ENCODE assay signal across 28 cellular contexts in the genomic region with DNA sequence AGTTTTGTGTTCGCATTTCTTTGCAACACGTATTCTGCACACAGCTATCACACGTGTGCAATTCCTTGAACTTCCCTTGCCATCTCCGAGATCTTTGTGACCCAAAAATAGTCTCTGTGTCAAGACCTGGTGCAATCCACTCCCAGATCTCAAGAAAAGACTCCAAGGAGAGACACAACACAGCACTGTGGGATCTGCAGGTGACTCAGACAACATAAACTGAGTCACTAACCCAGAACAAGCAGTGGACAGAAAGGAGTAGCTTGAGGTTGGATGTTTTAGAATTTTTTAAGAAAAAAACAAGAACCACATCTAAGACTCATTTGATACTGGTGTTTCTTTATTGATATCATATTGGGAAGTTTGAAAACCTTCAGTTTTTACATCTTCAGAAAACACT.
DNase-seq lines count a peak whose midpoint lies in the region; ATAC-seq, FAIRE-seq and TF ChIP-seq lines count a peak whose summit lies in the region.
"Had no signal": no experiment of that assay in that cellular context is flagged by ENCODE, and none has a peak within 500 bp of the region (broad histone marks: within the 10 kb centered on the region; RNA-seq: fewer than 3 reads in every experiment).

No MANE protein-coding gene starts in this region.

- no peak for TF ChIP-seq CTCF in mammary epithelial cell (conservative IDR thresholded peaks at IDR 0.05 in 1 of 2, IDR thresholded peaks at IDR 0.05 in 1 of 2; ENCODE audit: extremely low read depth in 1 of 2, insufficient read depth in 1 of 2, low read depth in 1 of 2, low read length in 2 of 2)
- no peak for TF ChIP-seq CTCF in keratinocyte (optimal IDR thresholded peaks at IDR 0.05 in 1 of 3, IDR thresholded peaks at IDR 0.05 in 1 of 3, conservative IDR thresholded peaks at IDR 0.05 in 1 of 3; ENCODE audit: extremely low read depth in 1 of 3, insufficient read depth in 2 of 3, low read length in 3 of 3)

- CTCF ChIA-PET in mammary epithelial cell (lab: Charles Lee; ENCODE audit: low non-redundant PET) = no interaction called here

- H3K4me1 ChIP-seq in mammary epithelial cell (ENCODE audit: insufficient read depth, low read length) (no peaks in the 10 kb centered on the region), keratinocyte (ENCODE audit: control insufficient read depth, extremely low read depth, insufficient read depth, low read length) (no peaks in the 10 kb centered on the region)
- H3K4me1 ChIP-seq: Caco-2, Peyer's patch had no signal

- H3K36me3 Mint-ChIP-seq in activated T-helper 1 cell treated with anti-CD3 and anti-CD28 coated beads, Interleukin-12 subunit alpha, Interleukin-12 subunit beta, Interleukin-2, Interleukin-4 antibody, amounts not matched to agents 30 ng/mL and 10 ng/mL and 1 ng/mL, durations not matched to agents 14 hours and 24 hours and 36 hours (ENCODE audit: low read depth) = no peaks in the 10 kb centered on the region
- H3K36me3 Mint-ChIP-seq: CD8-positive, alpha-beta T cell had no signal

- H3K9me1 ChIP-seq in keratinocyte (ENCODE audit: control insufficient read depth, extremely low read depth, insufficient read depth, low read length) = no peaks in the 10 kb centered on the region

- H3K27ac Mint-ChIP-seq in activated T-helper 1 cell treated with anti-CD3 and anti-CD28 coated beads, Interleukin-12 subunit alpha, Interleukin-12 subunit beta, Interleukin-2, Interleukin-4 antibody, amounts not matched to agents 30 ng/mL and 10 ng/mL and 1 ng/mL, durations not matched to agents 14 hours and 24 hours and 36 hours = no peak overlapping the region
- H3K27ac Mint-ChIP-seq: CD8-positive, alpha-beta T cell had no signal

- H3K27me3 ChIP-seq in mammary epithelial cell (ENCODE audit: insufficient read depth, low read length) (peaks cover 1% of the 10 kb centered on the region), keratinocyte (ENCODE audit: control insufficient read depth, extremely low read depth, insufficient read depth, low read length) (peaks cover 5% of the 10 kb centered on the region)
- H3K27me3 ChIP-seq: Peyer's patch had no signal

- dilution Hi-C loops in mammary epithelial cell (cut with HindIII; ENCODE audit: low sequenced_read_pairs) = no loop called here
- dilution Hi-C loops in keratinocyte (cut with MboI; ENCODE audit: extremely low pct_ligation_motif_present, low sequenced_read_pairs) = no loop called here

- H3K27ac ChIP-seq in mammary epithelial cell (ENCODE audit: insufficient read depth, low read depth, low read length) = no peak overlapping the region
- H3K27ac ChIP-seq in keratinocyte (ENCODE audit: control insufficient read depth, insufficient read depth, low read length) = no peak overlapping the region
- H3K27ac ChIP-seq: C4-2B, Peyer's patch had no signal

- H3K4me2 ChIP-seq in mammary epithelial cell (ENCODE audit: insufficient read depth, low read depth, low read length) (no peak overlapping the region), keratinocyte (ENCODE audit: control insufficient read depth, extremely low read depth, insufficient read depth, low read depth, low read length) (no peak overlapping the region)
- H3K4me2 ChIP-seq: SK-N-SH had no signal

- ATAC-seq in HG03460 (IDR thresholded peaks at IDR 0.05; ENCODE audit: unreplicated experiment) = no peak
- ATAC-seq: CD8-positive, alpha-beta T cell had no signal

- H3K4me3 ChIP-seq in mammary epithelial cell (replicated peaks in 1 of 3; ENCODE audit: insufficient read depth in 1 of 3, low read depth in 2 of 3, low read length in 3 of 3) (no peak overlapping the region), keratinocyte (ENCODE audit: control insufficient read depth in 2 of 3, extremely low read depth in 1 of 3, insufficient read depth in 2 of 3, low read depth in 1 of 3, low read length in 3 of 3) (no peak overlapping the region)
- H3K4me3 ChIP-seq: Peyer's patch had no signal

- H3K9me3 Mint-ChIP-seq in activated T-helper 1 cell treated with anti-CD3 and anti-CD28 coated beads, Interleukin-12 subunit alpha, Interleukin-12 subunit beta, Interleukin-2, Interleukin-4 antibody, amounts not matched to agents 30 ng/mL and 10 ng/mL and 1 ng/mL, durations not matched to agents 14 hours and 24 hours and 36 hours = no peaks in the 10 kb centered on the region
- H3K9me3 Mint-ChIP-seq: CD8-positive, alpha-beta T cell had no signal

- no peaks in the 10 kb centered on the region for H3K36me3 ChIP-seq in mammary epithelial cell (ENCODE audit: insufficient read depth, low read length)
- H3K36me3 ChIP-seq in keratinocyte (ENCODE audit: control insufficient read depth in 2 of 2, extremely low read depth in 1 of 2, insufficient read depth in 2 of 2, low read length in 2 of 2) = no peaks in the 10 kb centered on the region
- H3K36me3 ChIP-seq: Peyer's patch had no signal

- H3K4me1 Mint-ChIP-seq in activated T-helper 1 cell treated with anti-CD3 and anti-CD28 coated beads, Interleukin-12 subunit alpha, Interleukin-12 subunit beta, Interleukin-2, Interleukin-4 antibody, amounts not matched to agents 30 ng/mL and 10 ng/mL and 1 ng/mL, durations not matched to agents 14 hours and 24 hours and 36 hours (ENCODE audit: low read depth) = no peaks in the 10 kb centered on the region

- in situ Hi-C loops in mammary epithelial cell (cut with MboI; ENCODE audit: low sequenced_read_pairs in 2 of 2) = no loop called here

- BruUV-seq in mammary epithelial cell (replicated peaks; lab: Mats Ljungman, UMichigan) = no TSS peak

- intact Hi-C loops in mammary epithelial cell (cut with micrococcal nuclease) = no loop called here
- intact Hi-C loops in activated T-helper 1 cell treated with anti-CD3 and anti-CD28 coated beads, Interleukin-12 subunit alpha, Interleukin-12 subunit beta, Interleukin-2, Interleukin-4 antibody, amounts not matched to agents 30 ng/mL and 10 ng/mL and 1 ng/mL, durations not matched to agents 14 hours and 24 hours and 36 hours (cut with micrococcal nuclease) = no loop called here

- no peak overlapping the region for H3K4me3 Mint-ChIP-seq in activated T-helper 1 cell treated with anti-CD3 and anti-CD28 coated beads, Interleukin-12 subunit alpha, Interleukin-12 subunit beta, Interleukin-2, Interleukin-4 antibody, amounts not matched to agents 30 ng/mL and 10 ng/mL and 1 ng/mL, durations not matched to agents 14 hours and 24 hours and 36 hours
- H3K4me3 Mint-ChIP-seq: CD8-positive, alpha-beta T cell had no signal

- H2AFZ ChIP-seq in mammary epithelial cell (ENCODE audit: low read depth, low read length) (no peak overlapping the region), keratinocyte (ENCODE audit: control insufficient read depth, low read length) (no peak overlapping the region)

- peaks cover 5% of the 10 kb centered on the region for H3K27me3 Mint-ChIP-seq in activated T-helper 1 cell treated with anti-CD3 and anti-CD28 coated beads, Interleukin-12 subunit alpha, Interleukin-12 subunit beta, Interleukin-2, Interleukin-4 antibody, amounts not matched to agents 30 ng/mL and 10 ng/mL and 1 ng/mL, durations not matched to agents 14 hours and 24 hours and 36 hours (ENCODE audit: insufficient read depth)

- H3K9me3 ChIP-seq in mammary epithelial cell (replicated peaks; ENCODE audit: insufficient read depth, low read length) (no peaks in the 10 kb centered on the region), keratinocyte (ENCODE audit: control insufficient read depth, low read depth, low read length) (no peaks in the 10 kb centered on the region)
- H3K9me3 ChIP-seq: Caco-2, Peyer's patch had no signal

- DNase-seq in M059J (ENCODE audit: low read depth) (peak; percentile 5), mammary epithelial cell (peak; percentile 53), keratinocyte (ENCODE audit: low read depth, low spot score) (no peak), DMS53 treated with DMSO at 0.1 percent for 48 hours (lab: John Stamatoyannopoulos, UW; ENCODE audit: unreplicated experiment) (no peak)
- no peak for DNase-seq in activated T-helper 1 cell treated with anti-CD3 and anti-CD28 coated beads, Interleukin-12 subunit alpha, Interleukin-12 subunit beta, Interleukin-2, Interleukin-4 antibody, amounts not matched to agents 30 ng/mL and 10 ng/mL and 1 ng/mL, durations not matched to agents 14 hours and 24 hours and 36 hours (ENCODE audit: low spot score)
- DNase-seq in NK-92 treated with Interleukin-12 subunit alpha and Interleukin-12 subunit beta, amount 100 ng/mL, for 24 hours (lab: John Stamatoyannopoulos, UW) = no peak
- DNase-seq: Caco-2; CD8-positive, alpha-beta T cell; DMS79; GF-D8; H7; IMR-90; KG1; NCI-H1048; NCI-H1417; NCI-H1694; NCI-H2081 treated with DMSO at 0.1 percent for 48 hours; NCI-H2171; NCI-H226; NCI-H510A; NCI-H69; OCI-M1; Peyer's patch; SK-N-SH; SW 1271 had no signal

- WGBS in mammary epithelial cell (ENCODE audit: low coverage, missing lambda C conversion rate) = 61% methylated on average over 4 of the region's 4 CpGs

- no peak overlapping the region for H3K9ac ChIP-seq in mammary epithelial cell (ENCODE audit: insufficient read depth, low read length)
- H3K9ac ChIP-seq in keratinocyte (ENCODE audit: control insufficient read depth, extremely low read depth, insufficient read depth, low read length) = no peak overlapping the region
- H3K9ac ChIP-seq: SK-N-SH had no signal

- H3K79me2 ChIP-seq in mammary epithelial cell (ENCODE audit: insufficient read depth, low read length) = no peaks in the 10 kb centered on the region
- no peaks in the 10 kb centered on the region for H3K79me2 ChIP-seq in keratinocyte (ENCODE audit: control insufficient read depth, insufficient read depth, low read length)

- peak; percentile 29 for FAIRE-seq in keratinocyte (lab: Jason Lieb, UNC)
- FAIRE-seq: GM12891 had no signal

- H4K20me1 ChIP-seq in mammary epithelial cell (ENCODE audit: insufficient read depth, low read length) (no peaks in the 10 kb centered on the region), keratinocyte (ENCODE audit: control insufficient read depth, extremely low read depth, insufficient read depth, low read length) (no peaks in the 10 kb centered on the region)

Comparison
In these comparisons a context has a peak if more than half of its experiments do, and no peak if none do; other contexts are left out.
1. DNase-seq: peak in M059J (single experiment) and mammary epithelial cell (single experiment); none in keratinocyte (single experiment), DMS53 treated with DMSO at 0.1 percent for 48 hours (single experiment), activated T-helper 1 cell treated with anti-CD3 and anti-CD28 coated beads, Interleukin-12 subunit alpha, Interleukin-12 subunit beta, Interleukin-2, Interleukin-4 antibody, amounts not matched to agents 30 ng/mL and 10 ng/mL and 1 ng/mL, durations not matched to agents 14 hours and 24 hours and 36 hours (single experiment) and NK-92 treated with Interleukin-12 subunit alpha and Interleukin-12 subunit beta, amount 100 ng/mL, for 24 hours (single experiment).